8 cellular contexts compared by ENCODE assay signal in the genomic region with DNA sequence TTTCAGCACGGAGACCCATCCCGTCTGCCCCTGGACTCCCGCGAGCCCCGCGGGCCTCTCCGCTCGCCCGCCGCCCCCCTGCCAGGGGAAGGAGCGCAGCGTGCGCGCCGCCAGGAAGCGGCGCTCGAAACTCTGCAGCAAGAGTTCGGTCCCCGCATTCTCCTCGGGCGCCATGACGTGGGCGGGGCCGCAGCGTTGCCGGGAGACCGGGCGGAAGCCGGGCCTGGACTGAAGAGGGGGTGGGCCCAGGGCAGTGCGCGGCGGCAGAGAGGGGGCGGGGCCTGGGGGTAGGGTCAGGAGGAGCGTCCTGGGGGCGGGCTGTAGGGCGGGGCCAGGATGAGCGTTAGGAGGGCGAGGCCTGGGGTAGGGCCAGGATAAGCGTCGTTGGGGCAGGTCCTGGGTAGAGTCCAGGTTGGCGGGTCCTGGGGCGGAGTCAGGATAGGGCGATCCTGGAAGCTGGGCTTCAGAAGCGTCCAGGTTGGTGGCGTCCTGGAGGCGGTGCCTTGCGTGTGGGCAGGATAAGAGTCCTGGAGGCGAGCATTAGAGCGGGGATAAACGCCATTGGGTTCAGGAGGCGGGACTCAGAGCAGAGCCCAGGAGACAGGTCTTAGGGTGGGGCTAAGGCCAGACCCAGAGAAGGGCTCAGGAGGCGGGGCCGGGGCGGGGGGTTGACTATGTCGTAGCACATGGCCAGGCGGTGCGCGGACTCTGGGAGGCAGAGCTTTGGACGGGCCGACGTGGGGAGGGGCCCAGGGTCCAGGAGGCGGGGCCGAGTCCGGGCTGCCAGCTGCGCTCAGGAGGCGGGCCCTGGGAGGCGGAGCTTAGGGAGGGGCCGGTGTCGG.
DNase-seq lines count a peak whose midpoint lies in the region; ATAC-seq and TF ChIP-seq lines count a peak whose summit lies in the region.
"Not testable (repeated sequence)": the region's sequence is repeated elsewhere in the genome, so short reads cannot be mapped to it uniquely, and the experiment has no call there.

No MANE protein-coding gene starts in this region.

- not testable (repeated sequence) for H3K9me3 Mint-ChIP-seq in activated naive CD8-positive, alpha-beta T cell treated with anti-CD3 and anti-CD28 coated beads for 36 hours

- not testable (repeated sequence) for H3K27me3 ChIP-seq in suprapubic skin

- H3K4me1 Mint-ChIP-seq in activated naive CD8-positive, alpha-beta T cell treated with anti-CD3 and anti-CD28 coated beads for 36 hours, result peaks cover 15% of the 10 kb centered on the region

- not testable (repeated sequence) for TF ChIP-seq EP300 in suprapubic skin (IDR thresholded peaks at IDR 0.05)

- WGBS in suprapubic skin, result 0% methylated on average over 19 of the region's 70 CpGs

- H3K4me3 Mint-ChIP-seq in activated naive CD8-positive, alpha-beta T cell treated with anti-CD3 and anti-CD28 coated beads for 36 hours, result peak overlapping the region; percentile 96

- H3K9me3 ChIP-seq in suprapubic skin, result not testable (repeated sequence)

- H3K4me3 ChIP-seq in suprapubic skin, result peak overlapping the region; percentile 72

- H3K36me3 ChIP-seq in suprapubic skin, result not testable (repeated sequence)

- not testable (repeated sequence) for H3K27me3 Mint-ChIP-seq in activated naive CD8-positive, alpha-beta T cell treated with anti-CD3 and anti-CD28 coated beads for 36 hours

- H3K4me1 ChIP-seq in suprapubic skin, result peaks cover 26% of the 10 kb centered on the region

- ATAC-seq in HG02610 (IDR thresholded peaks at IDR 0.05; ENCODE audit: unreplicated experiment), result peak; percentile 99

- peak overlapping the region; percentile 91 for H3K27ac ChIP-seq in suprapubic skin

- TF ChIP-seq POLR2A in suprapubic skin (IDR thresholded peaks at IDR 0.05), result not testable (repeated sequence)

- peak overlapping the region; percentile 99 for H3K27ac Mint-ChIP-seq in activated naive CD8-positive, alpha-beta T cell treated with anti-CD3 and anti-CD28 coated beads for 36 hours

- TF ChIP-seq CTCF in suprapubic skin (IDR thresholded peaks at IDR 0.05), result not testable (repeated sequence)

- H3K36me3 Mint-ChIP-seq in activated naive CD8-positive, alpha-beta T cell treated with anti-CD3 and anti-CD28 coated beads for 36 hours, result not testable (repeated sequence)

- DNase-seq in GM03348 (ENCODE audit: low spot score) (peak; percentile 94), NCI-H1048 (lab: John Stamatoyannopoulos, UW) (peak; percentile 99), SKM-1 treated with dmso at 0.1 percent for 144 hours (lab: John Stamatoyannopoulos, UW; ENCODE audit: unreplicated experiment) (peak; percentile 86), glomerular visceral epithelial cell (ENCODE audit: extremely low spot score) (peak; percentile 98), occipital lobe (lab: John Stamatoyannopoulos, UW) (peak; percentile 98), suprapubic skin (ENCODE audit: low spot score in 2 of 2) (peak; percentile 99)
- DNase-seq in activated naive CD8-positive, alpha-beta T cell treated with anti-CD3 and anti-CD28 coated beads for 36 hours, result peak; percentile 94

Comparison
In these comparisons a context has a peak if more than half of its experiments do, and no peak if none do; other contexts are left out.
1. Peak in every context shown above with its lines: DNase-seq, ATAC-seq, H3K4me3 ChIP-seq and H3K27ac ChIP-seq.